In genomic region chr13:103277099-103277498, GRCh38 we compare ENCODE assay signal across 1 cellular context.
TF ChIP-seq lines count a peak whose summit lies in the region.

No MANE protein-coding gene starts in this region.

TF ChIP-seq in GM23338, 12 proteins besides CTCF, POLR2A, EP300 and RAD21 (continued from another document):
- no peak for TF ChIP-seq ZNF462 (CRISPR knock-in tag; IDR thresholded peaks at IDR 0.05)
- TF ChIP-seq NANOG (IDR thresholded peaks at IDR 0.05; ENCODE audit: borderline replicate concordance) = no peak
- TF ChIP-seq EZH2phosphoT487 (IDR thresholded peaks at IDR 0.05; ENCODE audit: unreplicated experiment) = no peak
- TF ChIP-seq EZH2 (IDR thresholded peaks at IDR 0.05; ENCODE audit: low read depth, unreplicated experiment) = no peak
- no peak for TF ChIP-seq REST (IDR thresholded peaks at IDR 0.05; ENCODE audit: unreplicated experiment)
- TF ChIP-seq CREB1 (CRISPR knock-in tag; IDR thresholded peaks at IDR 0.05; ENCODE audit: low read depth) = no peak
